In the genomic region with DNA sequence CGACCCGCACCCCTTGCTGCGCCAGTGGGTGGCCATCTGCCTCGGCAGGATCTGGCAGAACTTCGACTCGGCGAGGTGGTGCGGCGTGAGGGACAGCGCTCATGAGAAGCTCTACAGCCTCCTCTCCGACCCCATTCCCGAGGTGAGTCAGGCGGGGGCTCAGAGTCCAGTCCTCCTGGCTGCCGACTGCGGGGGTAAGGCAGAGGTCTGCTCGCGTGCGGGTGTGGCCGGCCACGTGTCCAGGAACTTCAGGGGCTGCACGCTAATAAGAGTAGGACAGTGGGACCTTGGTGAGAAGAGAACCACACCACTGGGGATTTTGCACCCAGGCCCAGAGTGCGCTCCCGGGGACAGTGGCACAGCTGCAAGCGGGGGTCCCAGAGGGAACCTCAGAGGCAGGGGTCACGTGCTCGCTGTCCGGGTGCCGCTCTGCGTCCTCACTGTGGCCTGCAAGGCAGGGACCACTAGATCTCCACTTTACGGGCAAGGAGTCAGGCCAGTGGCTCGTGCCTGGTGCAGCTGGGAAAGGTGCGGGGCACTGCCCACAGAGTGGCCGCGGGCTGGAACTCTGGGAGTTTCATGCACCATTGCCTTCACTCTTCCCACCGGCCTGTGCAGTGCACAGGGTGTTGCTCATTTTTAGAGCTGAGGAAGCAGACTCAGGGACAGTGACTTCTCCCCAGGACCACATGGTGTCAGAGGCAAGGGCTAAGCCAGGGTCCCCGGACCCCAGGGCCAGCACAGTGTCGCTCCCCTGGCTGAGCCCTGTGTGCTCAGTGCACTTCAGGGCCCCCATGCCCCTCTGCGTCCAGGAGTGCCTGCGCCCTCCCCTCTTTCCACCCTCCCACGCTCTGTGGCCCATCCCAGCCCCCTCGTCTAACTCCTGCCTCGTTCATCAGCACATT, we compare ENCODE assay signal across 12 cellular contexts.
DNase-seq lines count a peak whose midpoint lies in the region; ATAC-seq and TF ChIP-seq lines count a peak whose summit lies in the region.
"Had no signal": no experiment of that assay in that cellular context is flagged by ENCODE, and none has a peak within 500 bp of the region (broad histone marks: within the 10 kb centered on the region; RNA-seq: fewer than 3 reads in every experiment).

No MANE protein-coding gene starts in this region.

- H3K9ac ChIP-seq in BLaER1 treated with 17β-estradiol and CSF1 and Interleukin-3, amounts not matched to agents 10 nM and 100 nM, result peak overlapping the region in 1 of 11 experiments; percentile 25; a peak in 1 of 22 replicates

- H3K27ac ChIP-seq in BLaER1 treated with 17β-estradiol and CSF1 and Interleukin-3, amounts not matched to agents 10 nM and 100 nM, result no peak overlapping the region
- no peak overlapping the region for H3K27ac ChIP-seq in RWPE2 (ENCODE audit: poor library complexity, severe bottlenecking)
- H3K27ac ChIP-seq in left lung, result no peak overlapping the region
- no peak overlapping the region for H3K27ac ChIP-seq in uterus
- H3K27ac ChIP-seq in Peyer's patch, result no peak overlapping the region

- intact Hi-C loops in left lung (cut with DNase I), result no loop called here
- intact Hi-C loops in posterior vena cava (cut with DNase I), result no loop called here
- intact Hi-C loops in uterus (cut with DNase I; ENCODE audit: low total_unique reads), result no loop called here

- peaks cover 63 to 98% (median 82%) of the 10 kb centered on the region in 11 experiments; a peak in 21 of 22 replicates for H4K20me1 ChIP-seq in BLaER1 treated with 17β-estradiol and CSF1 and Interleukin-3, amounts not matched to agents 10 nM and 100 nM

- H3K9me3 ChIP-seq in BLaER1 treated with 17β-estradiol and CSF1 and Interleukin-3, amounts not matched to agents 10 nM and 100 nM (replicated peaks in 1 of 11), result no peaks in the 10 kb centered on the region; a peak in 1 of 22 replicates
- H3K9me3 ChIP-seq in RWPE2 (ENCODE audit: severe bottlenecking), result no peaks in the 10 kb centered on the region
- no peaks in the 10 kb centered on the region for H3K9me3 ChIP-seq in left lung
- no peaks in the 10 kb centered on the region for H3K9me3 ChIP-seq in uterus
- no peaks in the 10 kb centered on the region for H3K9me3 ChIP-seq in Peyer's patch

- TF ChIP-seq CTCF in RWPE2 (IDR thresholded peaks at IDR 0.05; ENCODE audit: poor library complexity, severe bottlenecking) (no peak), left lung (IDR thresholded peaks at IDR 0.05) (no peak), uterus (IDR thresholded peaks at IDR 0.05) (no peak), Peyer's patch (IDR thresholded peaks at IDR 0.05) (no peak)

- H3K4me2 ChIP-seq in BLaER1 treated with 17β-estradiol and CSF1 and Interleukin-3, amounts not matched to agents 10 nM and 100 nM, result peak overlapping the region in 9 of 11 experiments; percentile 47 to 97 (median 94); a peak in 18 of 22 replicates

- peaks cover 19 to 67% (median 47%) of the 10 kb centered on the region in 11 experiments; a peak in 20 of 22 replicates for H3K36me3 ChIP-seq in BLaER1 treated with 17β-estradiol and CSF1 and Interleukin-3, amounts not matched to agents 10 nM and 100 nM
- H3K36me3 ChIP-seq in RWPE2 (ENCODE audit: low read depth) (peaks cover 39% of the 10 kb centered on the region), left lung (peaks cover 0 to 81% of the 10 kb centered on the region in 2 donors), uterus (no peaks in the 10 kb centered on the region), Peyer's patch (peaks cover 0 to 65% (median 0%) of the 10 kb centered on the region in 3 donors)

- ATAC-seq in RWPE2 (ENCODE audit: low read depth), result no peak
- ATAC-seq in left lung, result no peak
- ATAC-seq: CD8-positive, alpha-beta T cell had no signal

- no peak for TF ChIP-seq POLR2A in uterus (IDR thresholded peaks at IDR 0.05)
- no peak for TF ChIP-seq POLR2A in Peyer's patch (IDR thresholded peaks at IDR 0.05)

- peak; percentile 67 for DNase-seq in RWPE2 (ENCODE audit: low spot score)
- DNase-seq in left lung, result peak; percentile 21 to 67
- peak; percentile 72 for DNase-seq in posterior vena cava (ENCODE audit: low spot score)
- DNase-seq in uterus, result no peak
- no peak for DNase-seq in Peyer's patch
- no peak for DNase-seq in kidney tubule cell (ENCODE audit: low spot score)
- DNase-seq: CD8-positive, alpha-beta T cell; NCI-H1092; NCI-H146; NCI-H2081; NCI-H748 treated with DMSO at 0.1 percent for 48 hours had no signal

- peaks cover 39 to 99% (median 97%) of the 10 kb centered on the region in 10 experiments for H3K4me1 ChIP-seq in BLaER1 treated with 17β-estradiol and CSF1 and Interleukin-3, amounts not matched to agents 10 nM and 100 nM
- no peaks in the 10 kb centered on the region for H3K4me1 ChIP-seq in RWPE2 (ENCODE audit: insufficient read depth, poor library complexity, severe bottlenecking)
- peaks cover 0 to 4% of the 10 kb centered on the region in 2 donors for H3K4me1 ChIP-seq in left lung
- no peaks in the 10 kb centered on the region for H3K4me1 ChIP-seq in uterus
- H3K4me1 ChIP-seq in Peyer's patch, result no peaks in the 10 kb centered on the region

- H3K27me3 ChIP-seq in BLaER1 treated with 17β-estradiol and CSF1 and Interleukin-3, amounts not matched to agents 10 nM and 100 nM, result peaks cover 11 to 94% (median 59%) of the 10 kb centered on the region in 11 experiments; a peak in 21 of 22 replicates
- H3K27me3 ChIP-seq in RWPE2 (ENCODE audit: insufficient read depth, poor library complexity, severe bottlenecking) (no peaks in the 10 kb centered on the region), left lung (no peaks in the 10 kb centered on the region), uterus (no peaks in the 10 kb centered on the region), Peyer's patch (no peaks in the 10 kb centered on the region)

- H3K4me3 ChIP-seq in BLaER1 treated with 17β-estradiol and CSF1 and Interleukin-3, amounts not matched to agents 10 nM and 100 nM, result no peak overlapping the region; a peak in 1 of 20 replicates
- H3K4me3 ChIP-seq in RWPE2 (ENCODE audit: severe bottlenecking) (no peak overlapping the region), left lung (no peak overlapping the region), uterus (no peak overlapping the region), Peyer's patch (no peak overlapping the region)

Comparison
In these comparisons a context has a peak if more than half of its experiments do, and no peak if none do; other contexts are left out.
1. DNase-seq: peak in RWPE2 (single experiment), left lung (2 of 2) and posterior vena cava (single experiment); none in uterus (0 of 2), Peyer's patch (0 of 3) and kidney tubule cell (single experiment).